Comparison of ENCODE assay signal across 10 cellular contexts in genomic region chr3:184584001-184584891, GRCh38.
DNase-seq lines count a peak whose midpoint lies in the region; ATAC-seq and TF ChIP-seq lines count a peak whose summit lies in the region.
"Had no signal": no experiment of that assay in that cellular context is flagged by ENCODE, and none has a peak within 500 bp of the region (broad histone marks: within the 10 kb centered on the region; RNA-seq: fewer than 3 reads in every experiment).

No MANE protein-coding gene starts in this region.

- H3K27me3 ChIP-seq in muscle layer of colon (ENCODE audit: control insufficient read depth in 1 of 2, insufficient read depth in 2 of 2, low read length in 2 of 2), result no peaks in the 10 kb centered on the region

- no peak overlapping the region for H3K9ac ChIP-seq in muscle layer of colon (ENCODE audit: low read length)

- ATAC-seq in GM21786 (IDR thresholded peaks at IDR 0.05; ENCODE audit: unreplicated experiment), result no peak
- ATAC-seq in HG02571 (IDR thresholded peaks at IDR 0.05; ENCODE audit: unreplicated experiment), result no peak
- ATAC-seq: effector memory CD8-positive, alpha-beta T cell had no signal

- peaks cover 21% of the 10 kb centered on the region for H3K4me1 ChIP-seq in muscle layer of colon (ENCODE audit: insufficient read depth, low read length)

- TF ChIP-seq CTCF in GM10266 (IDR thresholded peaks at IDR 0.05; ENCODE audit: control insufficient read depth, insufficient read depth, low read depth, missing control alignments), result no peak

- peak; percentile 17 for DNase-seq in stimulated activated CD4-positive, alpha-beta T cell treated with anti-CD3 and anti-CD28 coated beads, Interleukin-15, amount 100 ng/mL, for 24 hours
- no peak for DNase-seq in stimulated activated CD4-positive, alpha-beta T cell treated with anti-CD3 and anti-CD28 coated beads, Interleukin-4, amount 100 ng/mL, for 1 hour
- DNase-seq in ecto neural progenitor cell (ENCODE audit: low spot score) (peak; percentile 74), GM03348 (ENCODE audit: low spot score) (no peak), GM10266 (ENCODE audit: extremely low spot score) (no peak)
- DNase-seq: effector memory CD8-positive, alpha-beta T cell; NCI-H226 had no signal

- H3K4me3 ChIP-seq in muscle layer of colon (ENCODE audit: low read depth in 1 of 2, low read length in 2 of 2), result peak overlapping the region; percentile 65 to 93

- H3K9me3 ChIP-seq in muscle layer of colon (ENCODE audit: low read length), result no peaks in the 10 kb centered on the region

- peak overlapping the region; percentile 70 for H3K27ac ChIP-seq in muscle layer of colon (ENCODE audit: low read depth, low read length)

- peaks cover 21% of the 10 kb centered on the region for H3K36me3 ChIP-seq in muscle layer of colon (ENCODE audit: insufficient read depth, low read length)

Comparison
In these comparisons a context has a peak if more than half of its experiments do, and no peak if none do; other contexts are left out.
1. DNase-seq: peak in stimulated activated CD4-positive, alpha-beta T cell treated with anti-CD3 and anti-CD28 coated beads, Interleukin-15, amount 100 ng/mL, for 24 hours (single experiment) and ecto neural progenitor cell (single experiment); none in stimulated activated CD4-positive, alpha-beta T cell treated with anti-CD3 and anti-CD28 coated beads, Interleukin-4, amount 100 ng/mL, for 1 hour (single experiment), GM03348 (single experiment) and GM10266 (single experiment).